19 cellular contexts compared by ENCODE assay signal in genomic region chr1:18057643-18058042, GRCh38. TPM values are rescaled to one million over a fixed set of nuclear protein-coding genes. Genes with fewer than 3 reads are reported as not detected.
"Had no signal": no experiment of that assay in that cellular context is flagged by ENCODE, and none has a peak within 500 bp of the region (broad histone marks: within the 10 kb centered on the region; RNA-seq: fewer than 3 reads in every experiment).

No MANE protein-coding gene starts in this region.

- DNase-seq: Karpas-422, KG1, MG63, NCI-H1092, NCI-H1436, NCI-H187, NCI-H2029 treated with DMSO at 0.1 percent for 48 hours, NCI-H2227 treated with DMSO at 0.1 percent for 48 hours, NCI-H446, NCI-H510A, NCI-H524 treated with DMSO at 0.1 percent for 48 hours, NCI-H69, NCI-H774, Right ventricle myocardium superior, RPMI8226, SIG-M5 had no signal

- H3K27ac ChIP-seq: HL-60, SJSA1, SK-N-MC had no signal

- H3K4me3 ChIP-seq: MG63, SJSA1, SK-N-MC had no signal

- H3K36me3 ChIP-seq: MG63, SJSA1 had no signal

- H3K4me1 ChIP-seq: SJSA1 had no signal

- H3K9me3 ChIP-seq: MG63, SJSA1 had no signal

RNA-seq across cellular contexts. Expression of gene IGSF21, which starts 50.0 kb away (rescaled TPM):
- total RNA-seq: SJSA1 had no signal
